Comparison of ENCODE assay signal across 8 cellular contexts in genomic region chr4:103199009-103199408, GRCh38. TPM values are rescaled to one million over a fixed set of nuclear protein-coding genes. Genes with fewer than 3 reads are reported as not detected.
A peak's percentile ranks its signal among the peaks of the same experiment; 100 is the strongest.
DNase-seq lines count a peak whose midpoint lies in the region; ATAC-seq, FAIRE-seq and TF ChIP-seq lines count a peak whose summit lies in the region.

No MANE protein-coding gene starts in this region.

- TF ChIP-seq CTCF in HFFc6 (IDR thresholded peaks at IDR 0.05) (no peak), keratinocyte (optimal IDR thresholded peaks at IDR 0.05 in 1 of 3, IDR thresholded peaks at IDR 0.05 in 1 of 3, conservative IDR thresholded peaks at IDR 0.05 in 1 of 3; ENCODE audit: extremely low read depth in 1 of 3, insufficient read depth in 2 of 3, low read length in 3 of 3) (no peak)

- dilution Hi-C loops in keratinocyte (cut with MboI; ENCODE audit: extremely low pct_ligation_motif_present, low sequenced_read_pairs) = no loop called here

- H3K4me1 ChIP-seq in keratinocyte (ENCODE audit: control insufficient read depth, extremely low read depth, insufficient read depth, low read length) = peaks cover 10% of the 10 kb centered on the region

- H3K27ac ChIP-seq in keratinocyte (ENCODE audit: control insufficient read depth, insufficient read depth, low read length) = peak overlapping the region; percentile 83

- H4K20me1 ChIP-seq in keratinocyte (ENCODE audit: control insufficient read depth, extremely low read depth, insufficient read depth, low read length) = no peaks in the 10 kb centered on the region

- H3K4me1 Mint-ChIP-seq in HFFc6 (ENCODE audit: low read depth) = peaks cover 30% of the 10 kb centered on the region
- peaks cover 11% of the 10 kb centered on the region for H3K4me1 Mint-ChIP-seq in activated T-cell treated with anti-CD3 and anti-CD28 coated beads, Interleukin-2, amount 50 U/mL, for 72 hours (ENCODE audit: low read depth)
- peaks cover 11% of the 10 kb centered on the region for H3K4me1 Mint-ChIP-seq in stimulated activated effector memory CD8-positive, alpha-beta T cell treated with anti-CD3 and anti-CD28 coated beads, Interleukin-12 subunit alpha, Interleukin-12 subunit beta, amount 100 ng/mL, for 72 hours

- peak overlapping the region; percentile 90 for H3K4me3 Mint-ChIP-seq in HFFc6
- H3K4me3 Mint-ChIP-seq in activated T-cell treated with anti-CD3 and anti-CD28 coated beads, Interleukin-2, amount 50 U/mL, for 72 hours = peak overlapping the region; percentile 92 to 94
- peak overlapping the region; percentile 80 for H3K4me3 Mint-ChIP-seq in stimulated activated effector memory CD8-positive, alpha-beta T cell treated with anti-CD3 and anti-CD28 coated beads, Interleukin-12 subunit alpha, Interleukin-12 subunit beta, amount 100 ng/mL, for 72 hours

- H3K9me3 Mint-ChIP-seq in HFFc6 = no peaks in the 10 kb centered on the region
- no peaks in the 10 kb centered on the region for H3K9me3 Mint-ChIP-seq in activated T-cell treated with anti-CD3 and anti-CD28 coated beads, Interleukin-2, amount 50 U/mL, for 72 hours
- H3K9me3 Mint-ChIP-seq in stimulated activated effector memory CD8-positive, alpha-beta T cell treated with anti-CD3 and anti-CD28 coated beads, Interleukin-12 subunit alpha, Interleukin-12 subunit beta, amount 100 ng/mL, for 72 hours = no peaks in the 10 kb centered on the region

- H3K27me3 ChIP-seq in keratinocyte (ENCODE audit: control insufficient read depth, extremely low read depth, insufficient read depth, low read length) = no peaks in the 10 kb centered on the region

- peak overlapping the region in 2 of 3 experiments; percentile 87 to 88 for H3K4me3 ChIP-seq in keratinocyte (ENCODE audit: control insufficient read depth in 2 of 3, extremely low read depth in 1 of 3, insufficient read depth in 2 of 3, low read depth in 1 of 3, low read length in 3 of 3)

- peaks cover 19% of the 10 kb centered on the region for H3K79me2 ChIP-seq in keratinocyte (ENCODE audit: control insufficient read depth, insufficient read depth, low read length)

- peaks cover 5% of the 10 kb centered on the region; the same call in 1 of the 2 replicates for H3K27me3 Mint-ChIP-seq in HFFc6 (ENCODE audit: insufficient read depth)
- peaks cover 16% of the 10 kb centered on the region for H3K27me3 Mint-ChIP-seq in activated T-cell treated with anti-CD3 and anti-CD28 coated beads, Interleukin-2, amount 50 U/mL, for 72 hours (ENCODE audit: low read depth)

- H3K9me1 ChIP-seq in keratinocyte (ENCODE audit: control insufficient read depth, extremely low read depth, insufficient read depth, low read length) = no peaks in the 10 kb centered on the region

- no peak for DNase-seq in HFFc6
- DNase-seq in activated T-cell treated with anti-CD3 and anti-CD28 coated beads, Interleukin-2, amount 50 U/mL, for 72 hours = no peak
- DNase-seq in keratinocyte (ENCODE audit: low read depth, low spot score) = no peak
- no peak for DNase-seq in stimulated activated effector memory CD8-positive, alpha-beta T cell treated with anti-CD3 and anti-CD28 coated beads, Interleukin-12 subunit alpha, Interleukin-12 subunit beta, amount 100 ng/mL, for 72 hours (ENCODE audit: low spot score in 2 of 2)
- no peak for DNase-seq in hepatic stellate cell (ENCODE audit: low spot score)
- DNase-seq in EL = no peak
- DNase-seq in NCI-H1930 (lab: John Stamatoyannopoulos, UW) = no peak

- no peaks in the 10 kb centered on the region for H3K9me3 ChIP-seq in keratinocyte (ENCODE audit: control insufficient read depth, low read depth, low read length)

- peaks cover 7% of the 10 kb centered on the region; the same call in 1 of the 2 replicates for H3K36me3 Mint-ChIP-seq in HFFc6 (ENCODE audit: low read depth)
- peaks cover 7 to 19% of the 10 kb centered on the region in 2 donors for H3K36me3 Mint-ChIP-seq in activated T-cell treated with anti-CD3 and anti-CD28 coated beads, Interleukin-2, amount 50 U/mL, for 72 hours (ENCODE audit: insufficient read depth in 2 of 2)
- peaks cover 24% of the 10 kb centered on the region for H3K36me3 Mint-ChIP-seq in stimulated activated effector memory CD8-positive, alpha-beta T cell treated with anti-CD3 and anti-CD28 coated beads, Interleukin-12 subunit alpha, Interleukin-12 subunit beta, amount 100 ng/mL, for 72 hours

- FAIRE-seq in keratinocyte (lab: Jason Lieb, UNC) = no peak

- no peak overlapping the region; the same call in 1 of the 2 replicates for H3K27ac Mint-ChIP-seq in HFFc6
- H3K27ac Mint-ChIP-seq in activated T-cell treated with anti-CD3 and anti-CD28 coated beads, Interleukin-2, amount 50 U/mL, for 72 hours = peak overlapping the region; percentile 93
- H3K27ac Mint-ChIP-seq in stimulated activated effector memory CD8-positive, alpha-beta T cell treated with anti-CD3 and anti-CD28 coated beads, Interleukin-12 subunit alpha, Interleukin-12 subunit beta, amount 100 ng/mL, for 72 hours = peak overlapping the region; percentile 98

- no peak for ATAC-seq in activated T-cell treated with anti-CD3 and anti-CD28 coated beads, Interleukin-2, amount 50 U/mL, for 72 hours (replicated peaks in 1 of 2)
- ATAC-seq in stimulated activated effector memory CD8-positive, alpha-beta T cell treated with anti-CD3 and anti-CD28 coated beads, Interleukin-12 subunit alpha, Interleukin-12 subunit beta, amount 100 ng/mL, for 72 hours = no peak
- ATAC-seq in GM19455 (IDR thresholded peaks at IDR 0.05; ENCODE audit: unreplicated experiment) = no peak

- peak overlapping the region; percentile 89 for H3K4me2 ChIP-seq in keratinocyte (ENCODE audit: control insufficient read depth, extremely low read depth, insufficient read depth, low read depth, low read length)

- peak overlapping the region; percentile 99 for H2AFZ ChIP-seq in keratinocyte (ENCODE audit: control insufficient read depth, low read length)

- H3K36me3 ChIP-seq in keratinocyte (ENCODE audit: control insufficient read depth in 2 of 2, extremely low read depth in 1 of 2, insufficient read depth in 2 of 2, low read length in 2 of 2) = peaks cover 0 to 4% of the 10 kb centered on the region in 2 experiments

- peak overlapping the region; percentile 80 for H3K9ac ChIP-seq in keratinocyte (ENCODE audit: control insufficient read depth, extremely low read depth, insufficient read depth, low read length)

RNA-seq across cellular contexts. Expression of gene CENPE, which starts 0.9 kb away (rescaled TPM):
- total RNA-seq in HFFc6 (2021; fragmentation: NEBNext Ultra II Directional; extraction: Animal tissue kit (Norgen Biotek cat#: 25700)) = 10 to 100 TPM; 11.3 to 36.5 (median 28.8) TPM
- 10 to 100 TPM; 60.1 to 63.6 TPM for total RNA-seq in activated T-cell treated with anti-CD3 and anti-CD28 coated beads, Interleukin-2, amount 50 U/mL, for 72 hours
- polyA plus RNA-seq in keratinocyte = 1.1 to 6.1 TPM (median 3.9 TPM) in 3 replicates
- 2.6 TPM for polyA plus RNA-seq in keratinocyte (2011; ENCODE audit: low read depth)
- 0.87 and 1.5 TPM in 2 replicates for polyA plus RNA-seq in keratinocyte (2011; cell fraction: cytosol; rRNA removed)
- 2.5 and 3.9 TPM in 2 replicates for polyA plus RNA-seq in keratinocyte (2011; cell fraction: nucleus; rRNA removed)
- polyA plus RNA-seq in keratinocyte (2012; ENCODE audit: low replicate concordance) = 0.28 and 6.1 TPM in 2 replicates
- polyA minus RNA-seq in keratinocyte = 0.13 to 12.8 TPM (median 1.2 TPM) in 3 replicates
- polyA minus RNA-seq in keratinocyte (2011; cell fraction: cytosol; rRNA and poly(A)+ RNA removed) = 2.3 TPM
- polyA minus RNA-seq in keratinocyte (2011; cell fraction: nucleus; rRNA and poly(A)+ RNA removed) = 3.7 and 12.0 TPM in 2 replicates
